Comparison of ENCODE assay signal across 27 cellular contexts in the genomic region with DNA sequence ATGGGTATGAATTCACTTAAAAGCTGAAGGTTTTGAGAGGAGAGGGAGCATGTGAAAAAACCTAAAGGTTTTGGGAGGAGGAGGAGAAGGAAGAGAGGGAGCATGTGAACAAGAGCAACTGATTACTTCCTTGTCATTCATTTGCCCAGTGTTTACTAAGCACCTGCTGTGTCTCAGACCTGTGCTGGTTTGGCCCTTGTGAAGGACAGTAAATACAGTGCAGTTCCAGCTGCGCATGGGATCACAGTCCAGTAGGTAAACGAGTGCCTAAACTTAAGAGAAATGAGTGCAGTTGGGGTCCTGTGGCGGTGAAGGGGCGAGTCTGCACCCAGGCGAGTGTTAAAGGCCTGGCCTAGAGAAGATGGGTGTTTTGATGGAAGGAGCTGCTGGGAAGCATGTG. TPM values are rescaled to one million over a fixed set of nuclear protein-coding genes. Genes with fewer than 3 reads are reported as not detected.
DNase-seq lines count a peak whose midpoint lies in the region; ATAC-seq, FAIRE-seq and TF ChIP-seq lines count a peak whose summit lies in the region.
"Had no signal": no experiment of that assay in that cellular context is flagged by ENCODE, and none has a peak within 500 bp of the region (broad histone marks: within the 10 kb centered on the region; RNA-seq: fewer than 3 reads in every experiment).

No MANE protein-coding gene starts in this region.

- no peak for FAIRE-seq in astrocyte (lab: Jason Lieb, UNC)
- FAIRE-seq: bronchial epithelial cell, RCC 7860 had no signal

- H3K9me3 ChIP-seq in CD4-positive, alpha-beta T cell (ENCODE audit: control insufficient read depth, low read length): no peaks in the 10 kb centered on the region
- no peaks in the 10 kb centered on the region for H3K9me3 ChIP-seq in astrocyte (ENCODE audit: insufficient read depth, low read depth, low read length)
- no peaks in the 10 kb centered on the region for H3K9me3 ChIP-seq in adrenal gland (replicated peaks in 1 of 3)
- H3K9me3 ChIP-seq: gastroesophageal sphincter, MG63, sigmoid colon, testis had no signal

- no peak overlapping the region for H3K9ac ChIP-seq in astrocyte (ENCODE audit: low read length)

- H3K36me3 ChIP-seq in GM23338 (ENCODE audit: insufficient read depth) (no peaks in the 10 kb centered on the region), astrocyte (ENCODE audit: insufficient read depth, low read length) (no peaks in the 10 kb centered on the region), adrenal gland (replicated peaks in 1 of 2) (no peaks in the 10 kb centered on the region)
- H3K36me3 ChIP-seq: gastroesophageal sphincter, MG63, sigmoid colon had no signal

- H3K36me3 Mint-ChIP-seq in CD4-positive, alpha-beta T cell (ENCODE audit: low read depth): no peaks in the 10 kb centered on the region
- H3K36me3 Mint-ChIP-seq in GM23338 (ENCODE audit: low read depth) (no peaks in the 10 kb centered on the region), astrocyte (ENCODE audit: low read depth, unreplicated experiment) (peaks cover 12% of the 10 kb centered on the region)
- peaks cover 0 to 2% (median 2%) of the 10 kb centered on the region in 3 donors for H3K36me3 Mint-ChIP-seq in naive thymus-derived CD8-positive, alpha-beta T cell
- H3K36me3 Mint-ChIP-seq: CD8-positive, alpha-beta memory T cell had no signal

- H3K4me3 ChIP-seq in GM23338 (peak overlapping the region; percentile 10; the same call in 1 of the 2 replicates), astrocyte (ENCODE audit: insufficient read depth, low read depth, low read length) (no peak overlapping the region), adrenal gland (no peak overlapping the region), lower leg skin (ENCODE audit: low read depth, poor library complexity, severe bottlenecking) (no peak overlapping the region)
- H3K4me3 ChIP-seq: coronary artery, gastroesophageal sphincter, MG63, sigmoid colon, testis had no signal

- TF ChIP-seq POLR2A in adrenal gland (IDR thresholded peaks at IDR 0.05): no peak
- no peak for TF ChIP-seq POLR2A in lower leg skin (IDR thresholded peaks at IDR 0.05)

- no peak overlapping the region for H3K4me3 Mint-ChIP-seq in CD4-positive, alpha-beta T cell
- H3K4me3 Mint-ChIP-seq in GM23338 (peak overlapping the region; percentile 35; the same call in 1 of the 3 replicates), astrocyte (ENCODE audit: unreplicated experiment) (no peak overlapping the region)
- H3K4me3 Mint-ChIP-seq in naive thymus-derived CD8-positive, alpha-beta T cell: peak overlapping the region in 6 of 10 donors; percentile 20 to 46 (median 30)
- H3K4me3 Mint-ChIP-seq: activated CD8-positive, alpha-beta T cell treated with anti-CD3 and anti-CD28 coated beads for 36 hours; CD8-positive, alpha-beta memory T cell had no signal

- no peaks in the 10 kb centered on the region for H3K27me3 Mint-ChIP-seq in CD4-positive, alpha-beta T cell
- H3K27me3 Mint-ChIP-seq in GM23338 (ENCODE audit: insufficient read depth, low read depth, poor library complexity) (peaks cover 9% of the 10 kb centered on the region), astrocyte (ENCODE audit: low read depth, unreplicated experiment) (no peaks in the 10 kb centered on the region)
- no peaks in the 10 kb centered on the region for H3K27me3 Mint-ChIP-seq in naive thymus-derived CD8-positive, alpha-beta T cell
- H3K27me3 Mint-ChIP-seq: activated CD8-positive, alpha-beta T cell treated with anti-CD3 and anti-CD28 coated beads for 36 hours; progenitor cell of endocrine pancreas had no signal

- H3K4me1 ChIP-seq in GM23338 (ENCODE audit: insufficient read depth) (peaks cover 95% of the 10 kb centered on the region), astrocyte (ENCODE audit: insufficient read depth, low read length) (peaks cover 17% of the 10 kb centered on the region), adrenal gland (replicated peaks in 1 of 2) (peaks cover 22 to 71% of the 10 kb centered on the region in 2 donors)

- H3K27ac Mint-ChIP-seq in CD4-positive, alpha-beta T cell: peak overlapping the region; percentile 24
- H3K27ac Mint-ChIP-seq in GM23338 (peak overlapping the region; percentile 50), astrocyte (ENCODE audit: unreplicated experiment) (peak overlapping the region; percentile 54)
- peak overlapping the region in 6 of 10 donors; percentile 2 to 82 (median 43) for H3K27ac Mint-ChIP-seq in naive thymus-derived CD8-positive, alpha-beta T cell
- H3K27ac Mint-ChIP-seq: activated CD8-positive, alpha-beta T cell treated with anti-CD3 and anti-CD28 coated beads for 36 hours; progenitor cell of endocrine pancreas had no signal

- H3K79me2 ChIP-seq in GM23338 (replicated peaks; ENCODE audit: insufficient read depth): peaks cover 100% of the 10 kb centered on the region
- H3K79me2 ChIP-seq in astrocyte (ENCODE audit: insufficient read depth, low read length): peaks cover 99% of the 10 kb centered on the region

- peaks cover 72% of the 10 kb centered on the region for H4K20me1 ChIP-seq in GM23338 (replicated peaks; ENCODE audit: insufficient read depth)
- H4K20me1 ChIP-seq in astrocyte (ENCODE audit: insufficient read depth, low read length): peaks cover 100% of the 10 kb centered on the region

- 94 to 97% (median 96%) methylated on average over 5 of the region's 5 CpGs for WGBS in adrenal gland, 4 donors
- 93 to 98% methylated on average over 5 of the region's 5 CpGs for WGBS in lower leg skin, 2 donors

- no peak for DNase-seq in CD4-positive, alpha-beta T cell
- DNase-seq in GM23338 (ENCODE audit: low spot score): no peak
- no peak for DNase-seq in astrocyte (ENCODE audit: low read depth)
- no peak for DNase-seq in naive thymus-derived CD8-positive, alpha-beta T cell
- DNase-seq in adrenal gland: no peak
- no peak for DNase-seq in GOT3 (lab: John Stamatoyannopoulos, UW)
- no peak for DNase-seq in lower leg skin (ENCODE audit: low spot score in 2 of 2)
- DNase-seq: activated CD8-positive, alpha-beta T cell treated with anti-CD3 and anti-CD28 coated beads for 36 hours; activated gamma-delta T cell treated with Interleukin-2 at 50 U/mL for 16 hours; amniotic stem cell; CD8-positive, alpha-beta memory T cell; DMS79; HCEC 1CT; hypothalamus; islet precursor cell; MG63; NCI-H2107; NCI-H510A; sigmoid colon; stimulated activated naive CD4-positive, alpha-beta T cell treated with Interleukin-2 at 50 U/mL for 16 hours; testis had no signal

- H3F3A ChIP-seq in GM23338 (replicated peaks; ENCODE audit: low read depth): no peaks in the 10 kb centered on the region

- H2AFZ ChIP-seq in GM23338: no peak overlapping the region
- no peak overlapping the region for H2AFZ ChIP-seq in astrocyte (ENCODE audit: low read depth, low read length)

- peaks cover 65% of the 10 kb centered on the region for H3K4me1 Mint-ChIP-seq in CD4-positive, alpha-beta T cell (ENCODE audit: low read depth)
- H3K4me1 Mint-ChIP-seq in GM23338 (peaks cover 75% of the 10 kb centered on the region), astrocyte (ENCODE audit: low read depth, unreplicated experiment) (peaks cover 68% of the 10 kb centered on the region)
- peaks cover 46 to 81% (median 68%) of the 10 kb centered on the region in 4 donors for H3K4me1 Mint-ChIP-seq in naive thymus-derived CD8-positive, alpha-beta T cell

- no peak for TF ChIP-seq CTCF in CD4-positive, alpha-beta T cell (IDR thresholded peaks at IDR 0.05)
- TF ChIP-seq CTCF in GM23338 (conservative IDR thresholded peaks at IDR 0.05; ENCODE audit: low read depth in 2 of 2) (no peak), astrocyte (IDR thresholded peaks at IDR 0.05; ENCODE audit: insufficient read depth, low read depth, low read length) (no peak), adrenal gland (IDR thresholded peaks at IDR 0.05) (no peak), lower leg skin (IDR thresholded peaks at IDR 0.05) (no peak)

- H3K4me2 ChIP-seq in GM23338: peak overlapping the region; percentile 66
- no peak overlapping the region for H3K4me2 ChIP-seq in astrocyte (ENCODE audit: low read length)

- intact Hi-C loops in CD4-positive, alpha-beta T cell (cut with DNase I, micrococcal nuclease): no loop called here
- intact Hi-C loops in adrenal gland (cut with DNase I): no loop called here
- intact Hi-C loops in lower leg skin (cut with DNase I; ENCODE audit: low total_unique reads): no loop called here

- H3K9me3 Mint-ChIP-seq in CD4-positive, alpha-beta T cell: no peaks in the 10 kb centered on the region
- H3K9me3 Mint-ChIP-seq in GM23338: no peaks in the 10 kb centered on the region
- H3K9me3 Mint-ChIP-seq in astrocyte (ENCODE audit: unreplicated experiment): peaks cover 3% of the 10 kb centered on the region
- H3K9me3 Mint-ChIP-seq in naive thymus-derived CD8-positive, alpha-beta T cell: no peaks in the 10 kb centered on the region
- H3K9me3 Mint-ChIP-seq: activated CD8-positive, alpha-beta T cell treated with anti-CD3 and anti-CD28 coated beads for 36 hours had no signal

- no peaks in the 10 kb centered on the region for H3K27me3 ChIP-seq in CD4-positive, alpha-beta T cell (ENCODE audit: control insufficient read depth, insufficient read depth, low read length)
- H3K27me3 ChIP-seq in GM23338 (ENCODE audit: insufficient read depth) (no peaks in the 10 kb centered on the region), astrocyte (ENCODE audit: insufficient read depth, low read length) (no peaks in the 10 kb centered on the region), adrenal gland (no peaks in the 10 kb centered on the region)
- H3K27me3 ChIP-seq: gastroesophageal sphincter, MG63, sigmoid colon, testis had no signal

- POLR2A ChIA-PET in CD4-positive, alpha-beta T cell (lab: Charles Lee): interaction anchor here (0.9 kb wide), 1 partner anchor 36 kb away, joined by 3 read pairs; no protein-coding TSS in a partner anchor
- POLR2A ChIA-PET in naive thymus-derived CD8-positive, alpha-beta T cell (lab: Charles Lee): interaction anchor here (0.6 kb wide), 1 partner anchor 114 kb away, joined by 4 read pairs; no protein-coding TSS in a partner anchor

- H3K27ac ChIP-seq in CD4-positive, alpha-beta T cell (ENCODE audit: low read depth, low read length): no peak overlapping the region
- H3K27ac ChIP-seq in GM23338 (ENCODE audit: low read depth): peak overlapping the region; percentile 70
- no peak overlapping the region for H3K27ac ChIP-seq in astrocyte (ENCODE audit: low read depth, low read length)
- H3K27ac ChIP-seq in adrenal gland: no peak overlapping the region
- H3K27ac ChIP-seq: coronary artery, gastroesophageal sphincter, testis had no signal

- CTCF ChIA-PET in CD4-positive, alpha-beta T cell (lab: Charles Lee): no interaction called here

- no peak for ATAC-seq in CD4-positive, alpha-beta T cell (ENCODE audit: poor library complexity)
- ATAC-seq in GM23338: peak; percentile 36
- ATAC-seq in naive thymus-derived CD8-positive, alpha-beta T cell: no peak
- ATAC-seq: activated CD4-positive, CD25-positive, alpha-beta regulatory T cell treated with anti-CD3 and anti-CD28 coated beads, Interleukin-2, amount 50 U/mL, for 24 hours; activated CD8-positive, alpha-beta T cell treated with anti-CD3 and anti-CD28 coated beads for 36 hours; gastroesophageal sphincter had no signal

- 0 out of 2 replicates have a peak, but pooled peaks cover 4% of the 10 kb centered on the region for H3K9me2 ChIP-seq in GM23338 (ENCODE audit: insufficient read depth)

RNA-seq across cellular contexts. Expression of a gene that starts 38.6 kb away (rescaled TPM):
- total RNA-seq in CD4-positive, alpha-beta T cell: 10 to 100 TPM; 39.2 to 40.3 TPM
- 92.2 and 95.6 TPM in 2 replicates for total RNA-seq in GM23338 (2014; rRNA removed; shearing (Covaris generic))
- 20.0 and 20.4 TPM in 2 replicates for polyA plus RNA-seq in GM23338 (2016; fragmentation: Nextera tagmentation; extraction: Ambion mirVana)
- total RNA-seq in astrocyte: 247 and 270 TPM in 2 replicates
- total RNA-seq in naive thymus-derived CD8-positive, alpha-beta T cell: 100 to 1,000 TPM; 117 to 122 TPM
- 1 to 10 TPM; 2.5 to 6.3 (median 4.9) TPM for polyA plus RNA-seq in naive thymus-derived CD8-positive, alpha-beta T cell
- 100 to 1,000 TPM in 1 of 8 donors, 10 to 100 TPM in 7; 44.1 to 138 (median 72.5) TPM for total RNA-seq in adrenal gland
- 10 to 100 TPM in 2 of 3 donors, 1 to 10 TPM in 1; 8.6 to 27.4 (median 11.2) TPM for polyA plus RNA-seq in adrenal gland
- total RNA-seq in lower leg skin: 100 to 1,000 TPM in 1 of 4 donors, 10 to 100 TPM in 3; 59.6 to 172 (median 88.5) TPM

Comparison
In these comparisons a context has a peak if more than half of its experiments do, and no peak if none do; other contexts are left out.
1. H3K4me3 Mint-ChIP-seq: peak in GM23338 (single experiment) and naive thymus-derived CD8-positive, alpha-beta T cell (6 of 10); none in CD4-positive, alpha-beta T cell (single experiment) and astrocyte (single experiment).
2. Peak in every context shown above with its lines, with median percentiles within 50 percentile points of each other: H3K27ac Mint-ChIP-seq.